Comparison of ENCODE assay signal across 39 cellular contexts in the genomic region with DNA sequence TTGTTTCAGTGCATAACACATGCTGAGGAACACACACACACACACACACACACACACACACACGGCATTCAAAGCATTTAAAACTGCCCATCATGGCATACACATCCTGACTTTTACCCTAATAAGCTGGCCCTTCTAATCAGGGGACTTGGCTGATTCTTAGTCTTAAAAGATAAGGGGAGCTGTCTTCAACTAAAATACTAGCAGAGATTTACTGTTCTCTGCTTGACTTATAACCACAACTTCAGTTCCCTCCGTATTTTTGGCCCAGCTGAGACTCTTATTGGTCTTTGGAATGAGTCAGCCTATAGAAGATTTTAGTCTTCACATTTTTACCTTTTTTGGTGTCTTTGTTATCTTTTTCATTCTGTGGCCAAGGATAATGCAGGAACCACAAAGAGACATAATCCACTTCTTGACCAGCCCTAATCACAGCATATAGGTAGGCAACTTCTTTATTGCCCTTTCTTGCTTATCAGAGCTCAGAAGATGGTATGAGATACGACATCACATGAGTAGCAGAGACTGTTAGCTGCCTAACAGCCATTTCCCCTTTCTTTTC. TPM values are rescaled to one million over a fixed set of nuclear protein-coding genes. Genes with fewer than 3 reads are reported as not detected.
"Had no signal": no experiment of that assay in that cellular context is flagged by ENCODE, and none has a peak within 500 bp of the region (broad histone marks: within the 10 kb centered on the region; RNA-seq: fewer than 3 reads in every experiment).

No MANE protein-coding gene starts in this region.

- H3K27me3 ChIP-seq: esophagus squamous epithelium, sigmoid colon, stomach, thyroid gland, upper lobe of left lung had no signal

- DNase-seq: activated CD4-positive, alpha-beta T cell treated with anti-CD3 and anti-CD28 coated beads for 1 hour; activated CD4-positive, alpha-beta T cell treated with anti-CD3 and anti-CD28 coated beads, Interleukin-2, amount 10 ng/mL, durations not matched to agents 7 days and 5 days; activated CD8-positive, alpha-beta T cell treated with anti-CD3 and anti-CD28 coated beads for 36 hours; activated gamma-delta T cell treated with Interleukin-2 at 50 U/mL for 16 hours; activated naive CD8-positive, alpha-beta T cell treated with anti-CD3 and anti-CD28 coated beads, Interleukin-2, amount 50 U/mL, for 24 hours; activated T-cell treated with anti-CD3 and anti-CD28 coated beads, Interleukin-2, amount 50 U/mL, for 4 hours; dermis blood vessel endothelial cell; effector CD4-positive, alpha-beta T cell; esophagus squamous epithelium; glutamatergic neuron; islet precursor cell; left ventricle myocardium superior; mammary epithelial cell; midbrain; naive thymus-derived CD4-positive, alpha-beta T cell; occipital lobe; psoas muscle; sigmoid colon; stimulated activated CD4-positive, alpha-beta T cell treated with anti-CD3 and anti-CD28 coated beads, Interleukin-1b, Interleukin-23, amount 100 ng/mL, for 48 hours; stimulated activated CD4-positive, alpha-beta T cell treated with anti-CD3 and anti-CD28 coated beads, Interleukin-4, amount 100 ng/mL, for 4 hours; stimulated activated CD8-positive, alpha-beta memory T cell treated with anti-CD3 and anti-CD28 coated beads, Interleukin-4, amount 100 ng/mL, for 48 hours; stomach; T-helper 17 cell; T1000; thyroid gland; upper lobe of left lung had no signal

- H3K36me3 Mint-ChIP-seq: activated naive CD4-positive, alpha-beta T cell treated with anti-CD3 and anti-CD28 coated beads, Interleukin-2, amount 50 U/mL, for 24 hours; naive thymus-derived CD4-positive, alpha-beta T cell; stimulated activated memory B cell treated with anti-CD40 and anti-IgM and Interleukin-4, amounts not matched to agents 10 μg/mL and 1 μg/mL and 100 μg/mL, for 72 hours; WTC11 had no signal

- H3K4me3 ChIP-seq: esophagus squamous epithelium, hepatocyte, psoas muscle, sigmoid colon, smooth muscle cell, stomach, thyroid gland, upper lobe of left lung had no signal

- H3K27ac ChIP-seq: epithelial cell of prostate, esophagus squamous epithelium, hepatocyte, parathyroid adenoma, psoas muscle, sigmoid colon, stomach, thyroid gland, upper lobe of left lung had no signal

- ATAC-seq: activated CD8-positive, alpha-beta T cell treated with anti-CD3 and anti-CD28 coated beads for 36 hours; activated naive CD8-positive, alpha-beta T cell treated with anti-CD3 and anti-CD28 coated beads, Interleukin-2, amount 50 U/mL, for 24 hours; activated T-cell treated with anti-CD3 and anti-CD28 coated beads, Interleukin-2, amount 50 U/mL, for 4 hours; activated T-helper 17 cell treated with anti-CD3 and anti-CD28 coated beads, Interleukin-2, amount 50 U/mL, for 72 hours; left ventricle myocardium superior; naive thymus-derived CD4-positive, alpha-beta T cell; psoas muscle; stimulated activated memory B cell treated with anti-CD40 and anti-IgM and Interleukin-4, amounts not matched to agents 10 μg/mL and 1 μg/mL and 100 μg/mL, for 72 hours; T-helper 17 cell; WTC11 had no signal

- H3K9me3 ChIP-seq: esophagus squamous epithelium, psoas muscle, sigmoid colon, stomach, thyroid gland, upper lobe of left lung had no signal

- H3K36me3 ChIP-seq: esophagus squamous epithelium, sigmoid colon, stomach, thyroid gland, upper lobe of left lung had no signal

- FAIRE-seq: colon, endometrium, frontal cortex had no signal

- H3K9me3 Mint-ChIP-seq: activated CD4-positive, alpha-beta T cell treated with anti-CD3 and anti-CD28 coated beads, Interleukin-2, amount 10 ng/mL, durations not matched to agents 7 days and 5 days; activated CD8-positive, alpha-beta T cell treated with anti-CD3 and anti-CD28 coated beads for 36 hours; activated naive CD4-positive, alpha-beta T cell treated with anti-CD3 and anti-CD28 coated beads, Interleukin-2, amount 50 U/mL, for 24 hours; activated naive CD8-positive, alpha-beta T cell treated with anti-CD3 and anti-CD28 coated beads, Interleukin-2, amount 50 U/mL, for 24 hours; activated T-cell treated with anti-CD3 and anti-CD28 coated beads, Interleukin-2, amount 50 U/mL, for 4 hours; activated T-helper 17 cell treated with anti-CD3 and anti-CD28 coated beads, Interleukin-2, amount 50 U/mL, for 72 hours; central memory CD8-positive, alpha-beta T cell; stimulated activated memory B cell treated with anti-CD40 and anti-IgM and Interleukin-4, amounts not matched to agents 10 μg/mL and 1 μg/mL and 100 μg/mL, for 72 hours had no signal

- H3K27ac Mint-ChIP-seq: activated CD4-positive, alpha-beta T cell treated with anti-CD3 and anti-CD28 coated beads, Interleukin-2, amount 10 ng/mL, durations not matched to agents 7 days and 5 days; activated CD8-positive, alpha-beta T cell treated with anti-CD3 and anti-CD28 coated beads for 36 hours; activated naive CD4-positive, alpha-beta T cell treated with anti-CD3 and anti-CD28 coated beads, Interleukin-2, amount 50 U/mL, for 24 hours; activated naive CD8-positive, alpha-beta T cell treated with anti-CD3 and anti-CD28 coated beads, Interleukin-2, amount 50 U/mL, for 24 hours; activated T-helper 17 cell treated with anti-CD3 and anti-CD28 coated beads, Interleukin-2, amount 50 U/mL, for 72 hours; naive thymus-derived CD4-positive, alpha-beta T cell; stimulated activated memory B cell treated with anti-CD40 and anti-IgM and Interleukin-4, amounts not matched to agents 10 μg/mL and 1 μg/mL and 100 μg/mL, for 72 hours; T-helper 17 cell; WTC11 had no signal

- H3K9ac ChIP-seq: parathyroid adenoma had no signal

- H3K27me3 Mint-ChIP-seq: stimulated activated memory B cell treated with anti-CD40 and anti-IgM and Interleukin-4, amounts not matched to agents 10 μg/mL and 1 μg/mL and 100 μg/mL, for 72 hours had no signal

- H3K4me1 Mint-ChIP-seq: activated CD4-positive, alpha-beta T cell treated with anti-CD3 and anti-CD28 coated beads, Interleukin-2, amount 10 ng/mL, durations not matched to agents 7 days and 5 days; activated naive CD4-positive, alpha-beta T cell treated with anti-CD3 and anti-CD28 coated beads, Interleukin-2, amount 50 U/mL, for 24 hours; activated naive CD8-positive, alpha-beta T cell treated with anti-CD3 and anti-CD28 coated beads, Interleukin-2, amount 50 U/mL, for 24 hours; activated T-helper 17 cell treated with anti-CD3 and anti-CD28 coated beads, Interleukin-2, amount 50 U/mL, for 72 hours; central memory CD8-positive, alpha-beta T cell; naive thymus-derived CD4-positive, alpha-beta T cell; stimulated activated memory B cell treated with anti-CD40 and anti-IgM and Interleukin-4, amounts not matched to agents 10 μg/mL and 1 μg/mL and 100 μg/mL, for 72 hours; T-helper 17 cell had no signal

- H3K4me3 Mint-ChIP-seq: activated CD4-positive, alpha-beta T cell treated with anti-CD3 and anti-CD28 coated beads, Interleukin-2, amount 10 ng/mL, durations not matched to agents 7 days and 5 days; activated CD8-positive, alpha-beta T cell treated with anti-CD3 and anti-CD28 coated beads for 36 hours; activated naive CD4-positive, alpha-beta T cell treated with anti-CD3 and anti-CD28 coated beads, Interleukin-2, amount 50 U/mL, for 24 hours; activated naive CD8-positive, alpha-beta T cell treated with anti-CD3 and anti-CD28 coated beads, Interleukin-2, amount 50 U/mL, for 24 hours; activated T-cell treated with anti-CD3 and anti-CD28 coated beads, Interleukin-2, amount 50 U/mL, for 4 hours; activated T-helper 17 cell treated with anti-CD3 and anti-CD28 coated beads, Interleukin-2, amount 50 U/mL, for 72 hours; central memory CD8-positive, alpha-beta T cell; naive thymus-derived CD4-positive, alpha-beta T cell; stimulated activated memory B cell treated with anti-CD40 and anti-IgM and Interleukin-4, amounts not matched to agents 10 μg/mL and 1 μg/mL and 100 μg/mL, for 72 hours; T-helper 17 cell; WTC11 had no signal

- H3K4me2 ChIP-seq: hepatocyte, smooth muscle cell had no signal

- H3K4me1 ChIP-seq: esophagus squamous epithelium, parathyroid adenoma, psoas muscle, sigmoid colon, stomach, thyroid gland, upper lobe of left lung had no signal

- H2AFZ ChIP-seq: hepatocyte, parathyroid adenoma had no signal

RNA-seq across cellular contexts. Expression of a gene that starts 25.1 kb away (rescaled TPM):
- total RNA-seq: activated CD4-positive, alpha-beta T cell treated with anti-CD3 and anti-CD28 coated beads, Interleukin-2, amount 10 ng/mL, durations not matched to agents 7 days and 5 days; bronchial epithelial cell; mammary epithelial cell; smooth muscle cell had no signal
- polyA plus RNA-seq: naive thymus-derived CD4-positive, alpha-beta T cell; smooth muscle cell had no signal
